ENCODE assay signal across 25 cellular contexts in genomic region chr2:187050409-187050998, GRCh38.
DNase-seq lines count a peak whose midpoint lies in the region; ATAC-seq, FAIRE-seq and TF ChIP-seq lines count a peak whose summit lies in the region.
"Had no signal": no experiment of that assay in that cellular context is flagged by ENCODE, and none has a peak within 500 bp of the region (broad histone marks: within the 10 kb centered on the region; RNA-seq: fewer than 3 reads in every experiment).

No MANE protein-coding gene starts in this region.

- SMC1A ChIA-PET in GM12878 (lab: Charles Lee; ENCODE audit: uncharacterized antibody, unreplicated experiment), result interaction anchor here (0.7 to 1.5 kb wide), 6 partner anchors 13 to 190 kb away, joined by 3 to 6 read pairs (median 3); no protein-coding TSS in a partner anchor

- ATAC-seq in GM12878, result peak; percentile 45; the same call in 1 of the 3 replicates
- no peak for ATAC-seq in GM18519 (IDR thresholded peaks at IDR 0.05; ENCODE audit: low FRiP score, unreplicated experiment)
- ATAC-seq: left lobe of liver had no signal

- no peaks in the 10 kb centered on the region for H3K79me2 ChIP-seq in GM12878 (ENCODE audit: control insufficient read depth, insufficient read depth, low read length)
- H3K79me2 ChIP-seq: hepatocyte had no signal

- no peak overlapping the region for H3K27ac ChIP-seq in GM12878 (ENCODE audit: control insufficient read depth, insufficient read depth)
- H3K27ac ChIP-seq: BLaER1 treated with 17β-estradiol and CSF1 and Interleukin-3, amounts not matched to agents 10 nM and 100 nM; GM23248; hepatocyte; RWPE1; tibial nerve had no signal

- TF ChIP-seq EP300 in GM12878 (IDR thresholded peaks at IDR 0.05; ENCODE audit: borderline replicate concordance in 1 of 2, control insufficient read depth in 1 of 2, low read depth in 2 of 2, low read length in 2 of 2), result no peak

- CTCF ChIA-PET in GM12878 (lab: Yijun Ruan, JAX), result no interaction called here

- peak; percentile 12 for DNase-seq in Caki2 (ENCODE audit: low read depth)
- no peak for DNase-seq in GM18507 (ENCODE audit: extremely low spot score, insufficient read length, low read depth)
- DNase-seq in MV-4-11 (lab: John Stamatoyannopoulos, UW), result peak; percentile 14
- DNase-seq in GM12878 (ENCODE audit: low read depth, low spot score), result no peak
- DNase-seq in CD1c-positive myeloid dendritic cell (ENCODE audit: extremely low spot score), result no peak
- no peak for DNase-seq in DMS153 (lab: John Stamatoyannopoulos, UW)
- DNase-seq in NCI-H774 (lab: John Stamatoyannopoulos, UW), result no peak
- DNase-seq: activated B cell treated with CpG ODN at 0.5 μM for 24 hours; activated CD4-positive, alpha-beta memory T cell treated with anti-CD3 and anti-CD28 coated beads, Interleukin-2, amount 10 ng/mL, durations not matched to agents 7 days and 5 days; aorta; Calu3; erythroblast; GM23248; immature natural killer cell; naive B cell; NCI-H510A; occipital lobe; stimulated activated CD8-positive, alpha-beta memory T cell treated with anti-CD3 and anti-CD28 coated beads, Interleukin-4, amount 100 ng/mL, for 48 hours had no signal

- in situ Hi-C loops in Caki2 (cut with HindIII; ENCODE audit: low pct_unique_long_range_greater_than_20kb, low sequenced_read_pairs) (no loop called here), GM12878 (cut with MboI) (no loop called here)

- no peak overlapping the region for H3K9ac ChIP-seq in GM12878 (ENCODE audit: control insufficient read depth, insufficient read depth, low read length)
- H3K9ac ChIP-seq: BLaER1 treated with 17β-estradiol and CSF1 and Interleukin-3, amounts not matched to agents 10 nM and 100 nM; GM23248 had no signal

- 62% methylated on average over 4 of the region's 4 CpGs for WGBS in GM12878 (ENCODE audit: insufficient coverage, insufficient replicate concordance, low lambda C conversion rate, missing lambda C conversion rate)

- H3K9me3 ChIP-seq in GM12878 (replicated peaks; ENCODE audit: control insufficient read depth, insufficient read depth, low read length), result no peaks in the 10 kb centered on the region

- POLR2A ChIA-PET in GM12878 (lab: Charles Lee), result no interaction called here

- RAD21 ChIA-PET in GM12878 (lab: Charles Lee; ENCODE audit: unreplicated experiment), result interaction anchor here (1.2 kb wide), 1 partner anchor 203 kb away, joined by 3 read pairs; no protein-coding TSS in a partner anchor

- H3K27me3 ChIP-seq in GM12878 (replicated peaks in 1 of 2; ENCODE audit: control insufficient read depth in 2 of 2, insufficient read depth in 2 of 2, low read length in 1 of 2), result no peaks in the 10 kb centered on the region; a peak in 2 of 4 replicates
- H3K27me3 ChIP-seq: BLaER1 treated with 17β-estradiol and CSF1 and Interleukin-3, amounts not matched to agents 10 nM and 100 nM; hepatocyte; tibial nerve had no signal

- no peaks in the 10 kb centered on the region for H3K36me3 ChIP-seq in GM12878 (ENCODE audit: control insufficient read depth in 2 of 2, insufficient read depth in 2 of 2, low read length in 1 of 2)
- H3K36me3 ChIP-seq: BLaER1 treated with 17β-estradiol and CSF1 and Interleukin-3, amounts not matched to agents 10 nM and 100 nM; tibial nerve had no signal

- TF ChIP-seq RAD21 in GM12878 (IDR thresholded peaks at IDR 0.05; ENCODE audit: insufficient read depth, low read depth, low read length), result no peak

- TF ChIP-seq POLR2A in GM12878 (IDR thresholded peaks at IDR 0.05; ENCODE audit: low read depth, low read length), result no peak

- no peaks in the 10 kb centered on the region for H4K20me1 ChIP-seq in GM12878 (ENCODE audit: control insufficient read depth, insufficient read depth)
- H4K20me1 ChIP-seq: BLaER1 treated with 17β-estradiol and CSF1 and Interleukin-3, amounts not matched to agents 10 nM and 100 nM had no signal

- no peaks in the 10 kb centered on the region for H3K4me1 ChIP-seq in GM12878 (ENCODE audit: control insufficient read depth, insufficient read depth, low read length)
- H3K4me1 ChIP-seq: tibial nerve had no signal

- no peak overlapping the region; the same call in 1 of the 2 replicates for H3K4me3 ChIP-seq in GM12878
- H3K4me3 ChIP-seq: BLaER1 treated with 17β-estradiol and CSF1 and Interleukin-3, amounts not matched to agents 10 nM and 100 nM; GM23248; hepatocyte; tibial nerve had no signal

- H2AFZ ChIP-seq in GM12878 (ENCODE audit: control insufficient read depth, low read depth, low read length), result no peak overlapping the region
- H2AFZ ChIP-seq: GM23248, hepatocyte had no signal

- intact Hi-C loops in GM12878 (cut with micrococcal nuclease; ENCODE audit: unreplicated experiment), result loop anchor here (10.0 kb wide), 1 partner anchor 394 kb away; the partner anchor contains the start of gene CALCRL

- H3K4me2 ChIP-seq in GM12878 (ENCODE audit: control insufficient read depth, insufficient read depth), result no peak overlapping the region
- H3K4me2 ChIP-seq: BLaER1 treated with 17β-estradiol and CSF1 and Interleukin-3, amounts not matched to agents 10 nM and 100 nM; hepatocyte had no signal

- TF ChIP-seq CTCF in GM12878 (IDR thresholded peaks at IDR 0.05 in 2 of 3, conservative IDR thresholded peaks at IDR 0.05 in 1 of 3; ENCODE audit: control insufficient read depth in 2 of 3, extremely low read depth in 1 of 3, insufficient read depth in 1 of 3, low read depth in 3 of 3, low read length in 3 of 3), result no peak

- BruUV-seq in GM12878 (replicated peaks; lab: Mats Ljungman, UMichigan), result no TSS peak

- FAIRE-seq in GM18507 (lab: Jason Lieb, UNC), result peak; percentile 53
- no peak for FAIRE-seq in GM12878 (lab: Jason Lieb, UNC)
- FAIRE-seq: frontal cortex had no signal

TF ChIP-seq in GM12878, 131 proteins besides CTCF, POLR2A, EP300 and RAD21 (continues in another document):
- TF ChIP-seq KLF5 (IDR thresholded peaks at IDR 0.05; ENCODE audit: partially characterized antibody) (no peak), NKRF (conservative IDR thresholded peaks at IDR 0.05) (no peak), TBL1XR1 (IDR thresholded peaks at IDR 0.05; ENCODE audit: low read depth, low read length) (no peak), SPI1 (IDR thresholded peaks at IDR 0.05; ENCODE audit: borderline replicate concordance, insufficient read depth, low read depth, low read length) (peak; percentile 70), TCF3 (IDR thresholded peaks at IDR 0.05; ENCODE audit: borderline replicate concordance, insufficient read depth, low read depth, low read length) (no peak), NRF1 (conservative IDR thresholded peaks at IDR 0.05; ENCODE audit: low read depth, low read length) (no peak), ZSCAN29 (IDR thresholded peaks at IDR 0.05) (no peak), ATF7 (IDR thresholded peaks at IDR 0.05; ENCODE audit: low read depth) (peak; percentile 57), MEF2B (IDR thresholded peaks at IDR 0.05; ENCODE audit: partially characterized antibody, poor library complexity, severe bottlenecking) (no peak), ELK1 (IDR thresholded peaks at IDR 0.05; ENCODE audit: low read depth, low read length) (no peak), ETV6 (conservative IDR thresholded peaks at IDR 0.05 in 1 of 2, IDR thresholded peaks at IDR 0.05 in 1 of 2; ENCODE audit: borderline replicate concordance in 1 of 2, low read depth in 1 of 2) (no peak), PKNOX1 (IDR thresholded peaks at IDR 0.05) (no peak), LARP7 (IDR thresholded peaks at IDR 0.05) (no peak)

Comparison
In these comparisons a context has a peak if more than half of its experiments do, and no peak if none do; other contexts are left out.
1. DNase-seq: peak in Caki2 (single experiment) and MV-4-11 (single experiment); none in GM18507 (single experiment), GM12878 (single experiment), CD1c-positive myeloid dendritic cell (single experiment), DMS153 (single experiment) and NCI-H774 (single experiment).